22 cellular contexts compared by ENCODE assay signal in the genomic region with DNA sequence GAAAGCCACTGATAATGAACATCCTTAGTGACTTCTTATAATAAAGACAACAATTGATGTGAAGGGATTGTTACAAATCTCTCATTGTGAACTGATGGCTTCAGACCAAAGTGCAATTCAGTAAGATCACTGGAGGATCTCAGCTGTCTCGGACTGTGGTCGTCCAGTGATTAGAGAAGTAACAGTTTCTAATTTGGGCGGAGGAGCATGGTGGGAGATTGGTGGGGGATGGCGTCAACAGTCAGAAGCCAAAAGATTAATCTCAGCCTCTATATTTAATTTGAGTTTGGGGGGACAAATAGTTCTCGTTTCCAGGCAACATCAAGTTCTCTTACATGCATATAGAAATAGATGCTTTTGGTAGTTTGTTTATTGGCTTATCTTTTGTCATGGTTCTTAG. TPM values are rescaled to one million over a fixed set of nuclear protein-coding genes. Genes with fewer than 3 reads are reported as not detected.
DNase-seq lines count a peak whose midpoint lies in the region; ATAC-seq and TF ChIP-seq lines count a peak whose summit lies in the region.
"Had no signal": no experiment of that assay in that cellular context is flagged by ENCODE, and none has a peak within 500 bp of the region (broad histone marks: within the 10 kb centered on the region; RNA-seq: fewer than 3 reads in every experiment).

No MANE protein-coding gene starts in this region.

- H3K4me1 ChIP-seq in CD8-positive, alpha-beta T cell (ENCODE audit: insufficient read depth, low read length): peaks cover 22% of the 10 kb centered on the region
- peaks cover 26% of the 10 kb centered on the region for H3K4me1 ChIP-seq in neural progenitor cell
- H3K4me1 ChIP-seq: BE2C had no signal

- no peaks in the 10 kb centered on the region for H3K27me3 ChIP-seq in CD8-positive, alpha-beta T cell (ENCODE audit: insufficient read depth, low read length)
- no peaks in the 10 kb centered on the region for H3K27me3 ChIP-seq in neural progenitor cell

- H3K36me3 Mint-ChIP-seq in T-helper 2 cell treated with Interferon-gamma antibody and Interleukin-4, amounts not matched to agents 5 μg/mL and 100 μg/mL, for 36 hours (ENCODE audit: low read depth): peaks cover 49% of the 10 kb centered on the region
- peaks cover 23% of the 10 kb centered on the region for H3K36me3 Mint-ChIP-seq in CD8-positive, alpha-beta T cell
- peaks cover 34% of the 10 kb centered on the region for H3K36me3 Mint-ChIP-seq in central memory CD8-positive, alpha-beta T cell (ENCODE audit: insufficient read depth)
- peaks cover 1% of the 10 kb centered on the region for H3K36me3 Mint-ChIP-seq in neural progenitor cell

- peak overlapping the region; percentile 58 for H2AFZ ChIP-seq in neural progenitor cell (replicated peaks)

- TF ChIP-seq CTCF in CD8-positive, alpha-beta T cell (IDR thresholded peaks at IDR 0.05): no peak
- no peak for TF ChIP-seq CTCF in neural progenitor cell (IDR thresholded peaks at IDR 0.05)

- POLR2A ChIA-PET in CD8-positive, alpha-beta T cell (lab: Charles Lee): no interaction called here

- H3K4me3 Mint-ChIP-seq in T-helper 2 cell treated with Interferon-gamma antibody and Interleukin-4, amounts not matched to agents 5 μg/mL and 100 μg/mL, for 36 hours: no peak overlapping the region
- no peak overlapping the region for H3K4me3 Mint-ChIP-seq in CD8-positive, alpha-beta T cell
- H3K4me3 Mint-ChIP-seq in central memory CD8-positive, alpha-beta T cell: no peak overlapping the region
- H3K4me3 Mint-ChIP-seq in neural progenitor cell: peak overlapping the region; percentile 25

- DNase-seq in T-helper 2 cell treated with Interferon-gamma antibody and Interleukin-4, amounts not matched to agents 5 μg/mL and 100 μg/mL, for 36 hours (ENCODE audit: low spot score): no peak
- no peak for DNase-seq in T-helper 2 cell
- no peak for DNase-seq in CD8-positive, alpha-beta T cell
- DNase-seq in central memory CD8-positive, alpha-beta T cell (ENCODE audit: low spot score in 2 of 2): no peak
- DNase-seq in neural progenitor cell (ENCODE audit: low spot score): no peak
- DNase-seq in activated T-cell treated with anti-CD3 and anti-CD28 coated beads, Interleukin-2, amount 50 U/mL, for 48 hours: no peak
- no peak for DNase-seq in effector CD8-positive, alpha-beta T cell (lab: John Stamatoyannopoulos, UW)
- DNase-seq: BE2C; CD4-positive, alpha-beta memory T cell; DMS53; EL; GM23248; HCEC 1CT; MV-4-11; NCI-H187; NCI-H226; NCI-H524 treated with DMSO at 0.1 percent for 48 hours had no signal

- no peak overlapping the region for H3K9ac ChIP-seq in neural progenitor cell
- H3K9ac ChIP-seq: GM23248, KMS-11 had no signal

- no peaks in the 10 kb centered on the region for H3K36me3 ChIP-seq in CD8-positive, alpha-beta T cell (ENCODE audit: insufficient read depth, low read length)
- H3K36me3 ChIP-seq in neural progenitor cell: no peaks in the 10 kb centered on the region
- H3K36me3 ChIP-seq: BE2C had no signal

- no peaks in the 10 kb centered on the region for H3K9me3 ChIP-seq in CD8-positive, alpha-beta T cell (ENCODE audit: low read length)
- no peaks in the 10 kb centered on the region for H3K9me3 ChIP-seq in neural progenitor cell (ENCODE audit: low read depth)
- H3K9me3 ChIP-seq: BE2C had no signal

- H3K4me1 Mint-ChIP-seq in T-helper 2 cell treated with Interferon-gamma antibody and Interleukin-4, amounts not matched to agents 5 μg/mL and 100 μg/mL, for 36 hours (ENCODE audit: low read depth): peaks cover 61% of the 10 kb centered on the region
- peaks cover 45% of the 10 kb centered on the region for H3K4me1 Mint-ChIP-seq in CD8-positive, alpha-beta T cell (ENCODE audit: low read depth)
- peaks cover 74% of the 10 kb centered on the region for H3K4me1 Mint-ChIP-seq in central memory CD8-positive, alpha-beta T cell
- H3K4me1 Mint-ChIP-seq in neural progenitor cell: peaks cover 27% of the 10 kb centered on the region

- H3K9me3 Mint-ChIP-seq in T-helper 2 cell treated with Interferon-gamma antibody and Interleukin-4, amounts not matched to agents 5 μg/mL and 100 μg/mL, for 36 hours: peaks cover 21% of the 10 kb centered on the region
- H3K9me3 Mint-ChIP-seq in CD8-positive, alpha-beta T cell: no peaks in the 10 kb centered on the region
- peaks cover 6% of the 10 kb centered on the region for H3K9me3 Mint-ChIP-seq in central memory CD8-positive, alpha-beta T cell
- H3K9me3 Mint-ChIP-seq in neural progenitor cell: peaks cover 6% of the 10 kb centered on the region

- no peak overlapping the region for H3K4me3 ChIP-seq in CD8-positive, alpha-beta T cell (ENCODE audit: low read depth, low read length)
- H3K4me3 ChIP-seq in neural progenitor cell: no peak overlapping the region
- H3K4me3 ChIP-seq: GM12878, GM23248 had no signal

- H3K4me2 ChIP-seq in neural progenitor cell: no peak overlapping the region
- H3K4me2 ChIP-seq: KMS-11 had no signal

- no peaks in the 10 kb centered on the region for H3K79me2 ChIP-seq in neural progenitor cell (ENCODE audit: low read depth)

- CTCF ChIA-PET in CD8-positive, alpha-beta T cell (lab: Charles Lee): interaction anchor here (0.9 to 3.0 kb wide), 3 partner anchors 10 to 130 kb away, joined by 3 to 14 read pairs (median 7); a partner anchor contains a TSS

- no peaks in the 10 kb centered on the region for H4K20me1 ChIP-seq in neural progenitor cell (ENCODE audit: low read depth)

- intact Hi-C loops in CD8-positive, alpha-beta T cell (cut with DNase I, micrococcal nuclease): loop anchor here in 1 of 2 experiments (5.0 kb wide), 1 partner anchor 43 kb away; no protein-coding TSS in a partner anchor

- peaks cover 14% of the 10 kb centered on the region for H3F3A ChIP-seq in neural progenitor cell (ENCODE audit: low read depth)

- H3K27me3 Mint-ChIP-seq in T-helper 2 cell treated with Interferon-gamma antibody and Interleukin-4, amounts not matched to agents 5 μg/mL and 100 μg/mL, for 36 hours (ENCODE audit: low read depth): no peaks in the 10 kb centered on the region
- no peaks in the 10 kb centered on the region for H3K27me3 Mint-ChIP-seq in CD8-positive, alpha-beta T cell (ENCODE audit: low read depth)
- H3K27me3 Mint-ChIP-seq in central memory CD8-positive, alpha-beta T cell: no peaks in the 10 kb centered on the region
- H3K27me3 Mint-ChIP-seq in neural progenitor cell (ENCODE audit: insufficient read depth, low read depth): peaks cover 15% of the 10 kb centered on the region
- H3K27me3 Mint-ChIP-seq: CD4-positive, alpha-beta memory T cell had no signal

- ATAC-seq in CD8-positive, alpha-beta T cell: no peak
- no peak for ATAC-seq in central memory CD8-positive, alpha-beta T cell (replicated peaks; ENCODE audit: extremely low read depth, poor library complexity, severe bottlenecking)
- ATAC-seq: GM12878 had no signal

- H3K27ac Mint-ChIP-seq in T-helper 2 cell treated with Interferon-gamma antibody and Interleukin-4, amounts not matched to agents 5 μg/mL and 100 μg/mL, for 36 hours: peak overlapping the region; percentile 84
- peak overlapping the region; percentile 74 for H3K27ac Mint-ChIP-seq in CD8-positive, alpha-beta T cell
- peak overlapping the region; percentile 86 for H3K27ac Mint-ChIP-seq in central memory CD8-positive, alpha-beta T cell (ENCODE audit: low read depth)
- peak overlapping the region; percentile 57 for H3K27ac Mint-ChIP-seq in neural progenitor cell

- no peak overlapping the region for H3K27ac ChIP-seq in CD8-positive, alpha-beta T cell (ENCODE audit: low read depth, low read length)
- no peak overlapping the region for H3K27ac ChIP-seq in neural progenitor cell
- H3K27ac ChIP-seq: GM23248, HL-60, KMS-11 had no signal

RNA-seq across cellular contexts. Expression of a gene that starts 11.4 kb away (rescaled TPM):
- total RNA-seq in CD8-positive, alpha-beta T cell: 10 to 100 TPM; 38.8 to 42.2 TPM
- 0.22 TPM in 1 of 2 replicates, not detected in the other for total RNA-seq in neural progenitor cell (ENCODE audit: low replicate concordance)
- total RNA-seq: A172, GM12878, GM23248, HT1080 had no signal

RNA-seq across cellular contexts. Expression of a gene that starts 50.1 kb away (rescaled TPM):
- total RNA-seq in CD8-positive, alpha-beta T cell: not detected
- not detected in 2 replicates for total RNA-seq in neural progenitor cell (ENCODE audit: low replicate concordance)
- total RNA-seq: GM12878 had no signal

Comparison
In these comparisons a context has a peak if more than half of its experiments do, and no peak if none do; other contexts are left out.
1. RNA of a gene that starts 11.4 kb away (total RNA-seq): 38.8 to 42.2 TPM in CD8-positive, alpha-beta T cell; 0.22 TPM in neural progenitor cell; every median in the first group is over 10 times any median in the second.
2. Peak in every context shown above with its lines, with median percentiles within 50 percentile points of each other: H3K27ac Mint-ChIP-seq.